ENCODE assay signal across 32 cellular contexts in the genomic region with DNA sequence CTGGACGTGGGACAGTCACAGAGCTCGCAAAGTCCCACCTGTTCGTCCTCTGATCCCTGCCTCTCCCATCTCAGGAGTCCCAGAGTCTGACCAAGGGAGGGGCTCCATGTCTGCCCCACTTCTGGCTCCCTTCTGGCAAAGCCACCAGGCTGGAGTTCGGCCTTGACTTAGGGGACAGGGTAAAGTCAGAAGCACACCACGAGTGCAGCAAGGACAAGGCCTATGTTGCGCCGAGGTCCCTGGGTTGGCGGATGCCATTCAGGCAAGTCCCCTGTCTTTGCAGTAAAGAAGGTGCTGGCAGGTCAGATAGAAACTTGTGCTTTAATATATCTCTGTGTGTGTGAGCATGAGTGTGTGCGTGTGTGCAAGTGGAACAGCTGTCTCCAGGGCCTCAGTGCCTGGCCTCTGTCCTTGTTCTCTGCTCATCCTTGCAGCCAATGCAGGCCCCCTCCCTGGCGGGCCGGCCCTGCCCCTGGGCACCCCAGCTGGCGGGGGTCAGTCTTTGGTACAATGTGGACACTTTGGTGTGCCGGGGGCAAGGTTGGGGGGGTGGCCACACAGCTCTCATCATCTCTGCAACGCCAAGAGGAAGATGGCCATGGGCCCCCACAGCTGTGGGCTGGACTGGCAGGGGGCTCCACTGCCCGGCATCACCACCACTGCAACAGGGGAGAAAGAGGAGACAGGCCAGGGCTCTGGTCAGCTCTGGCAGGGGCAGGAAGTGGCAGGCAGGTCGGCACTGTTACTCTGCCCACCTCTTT.
"Had no signal": no experiment of that assay in that cellular context is flagged by ENCODE, and none has a peak within 500 bp of the region (broad histone marks: within the 10 kb centered on the region; RNA-seq: fewer than 3 reads in every experiment).

No MANE protein-coding gene starts in this region.

- H3K36me3 Mint-ChIP-seq: activated CD8-positive, alpha-beta memory T cell treated with anti-CD3 and anti-CD28 coated beads, Interleukin-2, amount 10 ng/mL, durations not matched to agents 7 days and 5 days; activated naive CD4-positive, alpha-beta T cell treated with anti-CD3 and anti-CD28 coated beads, Interleukin-2, amount 50 U/mL, for 72 hours had no signal

- H3K9me3 Mint-ChIP-seq: activated B cell treated with CpG ODN at 0.5 μM for 24 hours; activated naive CD4-positive, alpha-beta T cell treated with anti-CD3 and anti-CD28 coated beads, Interleukin-2, amount 10 ng/mL, durations not matched to agents 7 days and 5 days; activated naive CD4-positive, alpha-beta T cell treated with anti-CD3 and anti-CD28 coated beads, Interleukin-2, amount 50 U/mL, for 72 hours; activated naive CD8-positive, alpha-beta T cell treated with anti-CD3 and anti-CD28 coated beads, Interleukin-2, amount 10 ng/mL, durations not matched to agents 7 days and 5 days; brain; dendritic cell treated with granulocyte-macrophage colony-stimulating factor and Interleukin-4, amounts not matched to agents 40 ng/mL and 50 ng/mL, for 4 days; endodermal cell had no signal

- H3K27ac ChIP-seq: ascending aorta, breast epithelium, cardiac muscle cell, coronary artery, foreskin keratinocyte, gastrocnemius medialis, WERI-Rb-1 had no signal

- H3K27ac Mint-ChIP-seq: activated B cell treated with CpG ODN at 0.5 μM for 24 hours; activated CD8-positive, alpha-beta memory T cell treated with anti-CD3 and anti-CD28 coated beads, Interleukin-2, amount 10 ng/mL, durations not matched to agents 7 days and 5 days; activated CD8-positive, alpha-beta T cell treated with anti-CD3 and anti-CD28 coated beads, Interleukin-2, amount 10 ng/mL, durations not matched to agents 7 days and 5 days; activated naive CD4-positive, alpha-beta T cell treated with anti-CD3 and anti-CD28 coated beads, Interleukin-2, amount 10 ng/mL, durations not matched to agents 7 days and 5 days; activated naive CD8-positive, alpha-beta T cell treated with anti-CD3 and anti-CD28 coated beads, Interleukin-2, amount 10 ng/mL, durations not matched to agents 7 days and 5 days; brain; dendritic cell treated with granulocyte-macrophage colony-stimulating factor and Interleukin-4, amounts not matched to agents 40 ng/mL and 50 ng/mL, for 4 days; endodermal cell had no signal

- H3K36me3 ChIP-seq: ascending aorta, breast epithelium, cardiac muscle cell, gastrocnemius medialis had no signal

- H3K4me1 ChIP-seq: ascending aorta, breast epithelium, foreskin keratinocyte, gastrocnemius medialis had no signal

- H3K27me3 Mint-ChIP-seq: activated B cell treated with CpG ODN at 0.5 μM for 24 hours; activated CD8-positive, alpha-beta memory T cell treated with anti-CD3 and anti-CD28 coated beads, Interleukin-2, amount 10 ng/mL, durations not matched to agents 7 days and 5 days; activated naive CD8-positive, alpha-beta T cell treated with anti-CD3 and anti-CD28 coated beads, Interleukin-2, amount 10 ng/mL, durations not matched to agents 7 days and 5 days had no signal

- H3K27me3 ChIP-seq: ascending aorta, breast epithelium, cardiac muscle cell, dorsolateral prefrontal cortex, gastrocnemius medialis had no signal

- DNase-seq: activated B cell treated with CpG ODN at 0.5 μM for 24 hours; activated CD4-positive, alpha-beta T cell treated with anti-CD3 and anti-CD28 coated beads for 48 hours; activated CD4-positive, alpha-beta T cell treated with anti-CD3 and anti-CD28 coated beads, Interleukin-2, amount 50 U/mL, for 1 hour; activated CD4-positive, alpha-beta T cell treated with anti-CD3 and anti-CD28 coated beads, Interleukin-2, amount 50 U/mL, for 48 hours; activated CD8-positive, alpha-beta memory T cell treated with anti-CD3 and anti-CD28 coated beads, Interleukin-2, amount 10 ng/mL, durations not matched to agents 7 days and 5 days; activated CD8-positive, alpha-beta memory T cell treated with anti-CD3 and anti-CD28 coated beads, Interleukin-2, amount 50 U/mL, for 4 hours; activated CD8-positive, alpha-beta T cell treated with anti-CD3 and anti-CD28 coated beads, Interleukin-2, amount 10 ng/mL, durations not matched to agents 7 days and 5 days; activated gamma-delta T cell; activated naive CD4-positive, alpha-beta T cell; activated naive CD4-positive, alpha-beta T cell treated with anti-CD3 and anti-CD28 coated beads, Interleukin-2, amount 10 ng/mL, durations not matched to agents 7 days and 5 days; activated naive CD8-positive, alpha-beta T cell treated with anti-CD3 and anti-CD28 coated beads, Interleukin-2, amount 10 ng/mL, durations not matched to agents 7 days and 5 days; activated T-cell treated with anti-CD3 and anti-CD28 coated beads, Interleukin-2, amount 50 U/mL, for 1 hour; activated T-cell treated with anti-CD3 and anti-CD28 coated beads, Interleukin-2, amount 50 U/mL, for 48 hours; central memory CD4-positive, alpha-beta T cell; cerebellar nuclear complex; dorsolateral prefrontal cortex; effector memory CD4-positive, alpha-beta T cell; endodermal cell; foreskin keratinocyte; gastrocnemius medialis; glutamatergic neuron; T-helper 1 cell; T1000; WERI-Rb-1 had no signal

- H3K4me3 ChIP-seq: ascending aorta, breast epithelium, cardiac muscle cell, coronary artery, dorsolateral prefrontal cortex, gastrocnemius medialis had no signal

- H3K4me3 Mint-ChIP-seq: activated B cell treated with CpG ODN at 0.5 μM for 24 hours; activated CD8-positive, alpha-beta memory T cell treated with anti-CD3 and anti-CD28 coated beads, Interleukin-2, amount 10 ng/mL, durations not matched to agents 7 days and 5 days; activated CD8-positive, alpha-beta T cell treated with anti-CD3 and anti-CD28 coated beads, Interleukin-2, amount 10 ng/mL, durations not matched to agents 7 days and 5 days; activated naive CD4-positive, alpha-beta T cell treated with anti-CD3 and anti-CD28 coated beads, Interleukin-2, amount 10 ng/mL, durations not matched to agents 7 days and 5 days; activated naive CD8-positive, alpha-beta T cell treated with anti-CD3 and anti-CD28 coated beads, Interleukin-2, amount 10 ng/mL, durations not matched to agents 7 days and 5 days; brain; dendritic cell treated with granulocyte-macrophage colony-stimulating factor and Interleukin-4, amounts not matched to agents 40 ng/mL and 50 ng/mL, for 4 days; endodermal cell had no signal

- H3K4me1 Mint-ChIP-seq: activated CD8-positive, alpha-beta memory T cell treated with anti-CD3 and anti-CD28 coated beads, Interleukin-2, amount 10 ng/mL, durations not matched to agents 7 days and 5 days; brain; endodermal cell had no signal

- ATAC-seq: activated CD4-positive, CD25-positive, alpha-beta regulatory T cell treated with anti-CD3 and anti-CD28 coated beads, Interleukin-2, amount 50 U/mL, for 24 hours; activated CD8-positive, alpha-beta memory T cell treated with anti-CD3 and anti-CD28 coated beads, Interleukin-2, amount 10 ng/mL, durations not matched to agents 7 days and 5 days; activated CD8-positive, alpha-beta T cell treated with anti-CD3 and anti-CD28 coated beads, Interleukin-2, amount 10 ng/mL, durations not matched to agents 7 days and 5 days; activated naive CD4-positive, alpha-beta T cell treated with anti-CD3 and anti-CD28 coated beads, Interleukin-2, amount 50 U/mL, for 72 hours; foreskin keratinocyte; gastrocnemius medialis had no signal

- H3K9me3 ChIP-seq: ascending aorta, breast epithelium, gastrocnemius medialis had no signal
